ENCODE assay signal across 9 cellular contexts in genomic region chr13:108495686-108496363, GRCh38.
DNase-seq lines count a peak whose midpoint lies in the region; ATAC-seq lines count a peak whose summit lies in the region.
"Had no signal": no experiment of that assay in that cellular context is flagged by ENCODE, and none has a peak within 500 bp of the region (broad histone marks: within the 10 kb centered on the region; RNA-seq: fewer than 3 reads in every experiment).

No MANE protein-coding gene starts in this region.

- H3K36me3 Mint-ChIP-seq in stimulated activated effector memory CD8-positive, alpha-beta T cell treated with anti-CD3 and anti-CD28 coated beads, Interleukin-12 subunit alpha, Interleukin-12 subunit beta, amount 100 ng/mL, for 72 hours: no peaks in the 10 kb centered on the region

- peaks cover 7% of the 10 kb centered on the region for H3K9me3 Mint-ChIP-seq in stimulated activated effector memory CD8-positive, alpha-beta T cell treated with anti-CD3 and anti-CD28 coated beads, Interleukin-12 subunit alpha, Interleukin-12 subunit beta, amount 100 ng/mL, for 72 hours

- no peak overlapping the region for H3K27ac Mint-ChIP-seq in stimulated activated effector memory CD8-positive, alpha-beta T cell treated with anti-CD3 and anti-CD28 coated beads, Interleukin-12 subunit alpha, Interleukin-12 subunit beta, amount 100 ng/mL, for 72 hours

- H3K4me1 Mint-ChIP-seq in stimulated activated effector memory CD8-positive, alpha-beta T cell treated with anti-CD3 and anti-CD28 coated beads, Interleukin-12 subunit alpha, Interleukin-12 subunit beta, amount 100 ng/mL, for 72 hours: peaks cover 12% of the 10 kb centered on the region

- peak; percentile 32 for ATAC-seq in stimulated activated effector memory CD8-positive, alpha-beta T cell treated with anti-CD3 and anti-CD28 coated beads, Interleukin-12 subunit alpha, Interleukin-12 subunit beta, amount 100 ng/mL, for 72 hours
- no peak for ATAC-seq in HG03571 (IDR thresholded peaks at IDR 0.05; ENCODE audit: unreplicated experiment)
- ATAC-seq in HG02970 (IDR thresholded peaks at IDR 0.05; ENCODE audit: low FRiP score, unreplicated experiment): no peak

- peak overlapping the region; percentile 54 for H3K4me3 ChIP-seq in iPS-11a (ENCODE audit: low read depth, low read length)

- peak overlapping the region; percentile 64 for H3K4me3 Mint-ChIP-seq in stimulated activated effector memory CD8-positive, alpha-beta T cell treated with anti-CD3 and anti-CD28 coated beads, Interleukin-12 subunit alpha, Interleukin-12 subunit beta, amount 100 ng/mL, for 72 hours

- DNase-seq in NCI-H1417 (lab: John Stamatoyannopoulos, UW) (peak in 2 of 3 experiments; percentile 43 to 50), NCI-H1417 treated with DMSO at 0.1 percent for 48 hours (lab: John Stamatoyannopoulos, UW) (no peak), NCI-H146 (lab: John Stamatoyannopoulos, UW) (no peak)
- DNase-seq in activated T-cell treated with anti-CD3 and anti-CD28 coated beads, Interleukin-2, amount 50 U/mL, for 48 hours: peak; percentile 20 to 29
- no peak for DNase-seq in stimulated activated effector memory CD8-positive, alpha-beta T cell treated with anti-CD3 and anti-CD28 coated beads, Interleukin-12 subunit alpha, Interleukin-12 subunit beta, amount 100 ng/mL, for 72 hours (ENCODE audit: low spot score in 2 of 2)
- DNase-seq: NCI-H446 treated with DMSO at 0.1 percent for 48 hours had no signal

Comparison
In these comparisons a context has a peak if more than half of its experiments do, and no peak if none do; other contexts are left out.
1. DNase-seq: peak in NCI-H1417 (2 of 3) and activated T-cell treated with anti-CD3 and anti-CD28 coated beads, Interleukin-2, amount 50 U/mL, for 48 hours (2 of 2); none in NCI-H1417 treated with DMSO at 0.1 percent for 48 hours (single experiment), stimulated activated effector memory CD8-positive, alpha-beta T cell treated with anti-CD3 and anti-CD28 coated beads, Interleukin-12 subunit alpha, Interleukin-12 subunit beta, amount 100 ng/mL, for 72 hours (0 of 2) and NCI-H146 (single experiment).